ENCODE assay signal across 1 cellular context in the genomic region with DNA sequence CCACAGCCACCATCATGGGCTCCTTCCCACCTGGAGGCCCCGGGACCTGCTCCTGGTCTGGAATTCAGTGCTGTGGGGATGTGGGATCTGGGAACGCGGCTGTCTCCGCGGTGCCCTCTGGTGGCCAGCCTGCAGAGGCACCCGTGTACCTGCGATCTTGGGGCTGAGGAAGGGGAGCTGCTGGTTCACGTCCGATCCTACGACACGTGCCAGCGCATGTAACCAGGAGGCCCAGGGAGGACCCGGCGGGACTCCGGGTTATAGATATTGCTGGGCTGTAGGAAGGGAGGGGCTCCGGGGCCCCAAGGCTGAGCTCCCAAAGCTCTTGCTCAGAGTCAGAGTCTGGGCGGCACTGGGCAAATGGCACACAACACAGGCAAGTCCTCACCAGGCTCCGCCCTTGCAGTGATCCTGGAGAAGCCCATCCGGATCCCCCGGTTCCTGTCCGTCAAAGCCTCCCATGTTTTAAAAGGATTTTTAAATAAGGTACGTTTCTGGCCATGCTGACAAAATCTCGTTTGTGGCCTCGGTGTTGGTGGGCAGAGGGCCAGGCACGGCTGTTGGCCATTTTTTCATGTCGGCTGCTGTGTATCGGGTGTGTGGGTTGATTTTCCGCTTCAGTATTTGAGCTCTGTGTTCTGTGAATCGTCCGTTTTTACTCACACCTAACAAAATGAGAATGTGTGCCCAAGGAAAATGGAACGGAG.
A peak's percentile ranks its signal among the peaks of the same experiment; 100 is the strongest.
TF ChIP-seq lines count a peak whose summit lies in the region.

No MANE protein-coding gene starts in this region.

TF ChIP-seq in K562, 482 proteins besides CTCF, POLR2A, EP300 and RAD21 (continued from another document):
- TF ChIP-seq, protein P1, sequence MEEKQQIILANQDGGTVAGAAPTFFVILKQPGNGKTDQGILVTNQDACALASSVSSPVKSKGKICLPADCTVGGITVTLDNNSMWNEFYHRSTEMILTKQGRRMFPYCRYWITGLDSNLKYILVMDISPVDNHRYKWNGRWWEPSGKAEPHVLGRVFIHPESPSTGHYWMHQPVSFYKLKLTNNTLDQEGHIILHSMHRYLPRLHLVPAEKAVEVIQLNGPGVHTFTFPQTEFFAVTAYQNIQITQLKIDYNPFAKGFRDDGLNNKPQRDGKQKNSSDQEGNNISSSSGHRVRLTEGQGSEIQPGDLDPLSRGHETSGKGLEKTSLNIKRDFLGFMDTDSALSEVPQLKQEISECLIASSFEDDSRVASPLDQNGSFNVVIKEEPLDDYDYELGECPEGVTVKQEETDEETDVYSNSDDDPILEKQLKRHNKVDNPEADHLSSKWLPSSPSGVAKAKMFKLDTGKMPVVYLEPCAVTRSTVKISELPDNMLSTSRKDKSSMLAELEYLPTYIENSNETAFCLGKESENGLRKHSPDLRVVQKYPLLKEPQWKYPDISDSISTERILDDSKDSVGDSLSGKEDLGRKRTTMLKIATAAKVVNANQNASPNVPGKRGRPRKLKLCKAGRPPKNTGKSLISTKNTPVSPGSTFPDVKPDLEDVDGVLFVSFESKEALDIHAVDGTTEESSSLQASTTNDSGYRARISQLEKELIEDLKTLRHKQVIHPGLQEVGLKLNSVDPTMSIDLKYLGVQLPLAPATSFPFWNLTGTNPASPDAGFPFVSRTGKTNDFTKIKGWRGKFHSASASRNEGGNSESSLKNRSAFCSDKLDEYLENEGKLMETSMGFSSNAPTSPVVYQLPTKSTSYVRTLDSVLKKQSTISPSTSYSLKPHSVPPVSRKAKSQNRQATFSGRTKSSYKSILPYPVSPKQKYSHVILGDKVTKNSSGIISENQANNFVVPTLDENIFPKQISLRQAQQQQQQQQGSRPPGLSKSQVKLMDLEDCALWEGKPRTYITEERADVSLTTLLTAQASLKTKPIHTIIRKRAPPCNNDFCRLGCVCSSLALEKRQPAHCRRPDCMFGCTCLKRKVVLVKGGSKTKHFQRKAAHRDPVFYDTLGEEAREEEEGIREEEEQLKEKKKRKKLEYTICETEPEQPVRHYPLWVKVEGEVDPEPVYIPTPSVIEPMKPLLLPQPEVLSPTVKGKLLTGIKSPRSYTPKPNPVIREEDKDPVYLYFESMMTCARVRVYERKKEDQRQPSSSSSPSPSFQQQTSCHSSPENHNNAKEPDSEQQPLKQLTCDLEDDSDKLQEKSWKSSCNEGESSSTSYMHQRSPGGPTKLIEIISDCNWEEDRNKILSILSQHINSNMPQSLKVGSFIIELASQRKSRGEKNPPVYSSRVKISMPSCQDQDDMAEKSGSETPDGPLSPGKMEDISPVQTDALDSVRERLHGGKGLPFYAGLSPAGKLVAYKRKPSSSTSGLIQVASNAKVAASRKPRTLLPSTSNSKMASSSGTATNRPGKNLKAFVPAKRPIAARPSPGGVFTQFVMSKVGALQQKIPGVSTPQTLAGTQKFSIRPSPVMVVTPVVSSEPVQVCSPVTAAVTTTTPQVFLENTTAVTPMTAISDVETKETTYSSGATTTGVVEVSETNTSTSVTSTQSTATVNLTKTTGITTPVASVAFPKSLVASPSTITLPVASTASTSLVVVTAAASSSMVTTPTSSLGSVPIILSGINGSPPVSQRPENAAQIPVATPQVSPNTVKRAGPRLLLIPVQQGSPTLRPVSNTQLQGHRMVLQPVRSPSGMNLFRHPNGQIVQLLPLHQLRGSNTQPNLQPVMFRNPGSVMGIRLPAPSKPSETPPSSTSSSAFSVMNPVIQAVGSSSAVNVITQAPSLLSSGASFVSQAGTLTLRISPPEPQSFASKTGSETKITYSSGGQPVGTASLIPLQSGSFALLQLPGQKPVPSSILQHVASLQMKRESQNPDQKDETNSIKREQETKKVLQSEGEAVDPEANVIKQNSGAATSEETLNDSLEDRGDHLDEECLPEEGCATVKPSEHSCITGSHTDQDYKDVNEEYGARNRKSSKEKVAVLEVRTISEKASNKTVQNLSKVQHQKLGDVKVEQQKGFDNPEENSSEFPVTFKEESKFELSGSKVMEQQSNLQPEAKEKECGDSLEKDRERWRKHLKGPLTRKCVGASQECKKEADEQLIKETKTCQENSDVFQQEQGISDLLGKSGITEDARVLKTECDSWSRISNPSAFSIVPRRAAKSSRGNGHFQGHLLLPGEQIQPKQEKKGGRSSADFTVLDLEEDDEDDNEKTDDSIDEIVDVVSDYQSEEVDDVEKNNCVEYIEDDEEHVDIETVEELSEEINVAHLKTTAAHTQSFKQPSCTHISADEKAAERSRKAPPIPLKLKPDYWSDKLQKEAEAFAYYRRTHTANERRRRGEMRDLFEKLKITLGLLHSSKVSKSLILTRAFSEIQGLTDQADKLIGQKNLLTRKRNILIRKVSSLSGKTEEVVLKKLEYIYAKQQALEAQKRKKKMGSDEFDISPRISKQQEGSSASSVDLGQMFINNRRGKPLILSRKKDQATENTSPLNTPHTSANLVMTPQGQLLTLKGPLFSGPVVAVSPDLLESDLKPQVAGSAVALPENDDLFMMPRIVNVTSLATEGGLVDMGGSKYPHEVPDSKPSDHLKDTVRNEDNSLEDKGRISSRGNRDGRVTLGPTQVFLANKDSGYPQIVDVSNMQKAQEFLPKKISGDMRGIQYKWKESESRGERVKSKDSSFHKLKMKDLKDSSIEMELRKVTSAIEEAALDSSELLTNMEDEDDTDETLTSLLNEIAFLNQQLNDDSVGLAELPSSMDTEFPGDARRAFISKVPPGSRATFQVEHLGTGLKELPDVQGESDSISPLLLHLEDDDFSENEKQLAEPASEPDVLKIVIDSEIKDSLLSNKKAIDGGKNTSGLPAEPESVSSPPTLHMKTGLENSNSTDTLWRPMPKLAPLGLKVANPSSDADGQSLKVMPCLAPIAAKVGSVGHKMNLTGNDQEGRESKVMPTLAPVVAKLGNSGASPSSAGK (IDR thresholded peaks at IDR 0.05), result peak; percentile 73
